Comparison of ENCODE assay signal across 1 cellular context in the genomic region with DNA sequence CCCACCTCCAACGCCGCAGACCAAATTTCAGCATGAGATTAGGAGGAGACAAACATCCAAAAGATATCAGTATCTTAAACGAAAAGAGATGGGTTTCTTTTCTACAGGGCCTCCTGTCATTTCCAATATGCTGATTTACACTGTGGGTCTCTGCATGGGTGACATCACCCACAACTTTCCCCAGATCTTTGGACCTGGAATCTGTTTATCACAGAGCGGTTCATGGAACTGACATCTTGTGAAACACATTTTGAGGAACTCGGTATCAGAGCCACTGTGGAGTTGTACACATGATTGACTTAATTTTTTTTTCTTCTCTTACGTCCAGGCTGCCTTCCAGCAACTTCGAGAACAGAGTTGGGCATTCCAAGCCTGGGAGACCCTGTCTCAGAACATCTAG.
TF ChIP-seq lines count a peak whose summit lies in the region.

No MANE protein-coding gene starts in this region.

TF ChIP-seq in SK-N-SH treated with all-trans-retinoic acid at 6 μM for 48 hours, 23 proteins besides CTCF, POLR2A, EP300 and RAD21 (continued from another document):
- no peak for TF ChIP-seq ZC3H10 (CRISPR knock-in tag; IDR thresholded peaks at IDR 0.05)
- no peak for TF ChIP-seq OSR1 (CRISPR knock-in tag; IDR thresholded peaks at IDR 0.05)
- TF ChIP-seq TCF4 (CRISPR knock-in tag; IDR thresholded peaks at IDR 0.05; ENCODE audit: borderline replicate concordance) = no peak
- no peak for TF ChIP-seq RARB (CRISPR knock-in tag; IDR thresholded peaks at IDR 0.05)
- no peak for TF ChIP-seq ESRRG (CRISPR knock-in tag; IDR thresholded peaks at IDR 0.05)
- TF ChIP-seq CREB5 (CRISPR knock-in tag; IDR thresholded peaks at IDR 0.05; ENCODE audit: low read depth) = no peak
- TF ChIP-seq CSRNP3 (CRISPR knock-in tag; IDR thresholded peaks at IDR 0.05) = no peak
- TF ChIP-seq ZFP30 (CRISPR knock-in tag; IDR thresholded peaks at IDR 0.05) = no peak
- no peak for TF ChIP-seq ISL1 (CRISPR knock-in tag; IDR thresholded peaks at IDR 0.05)
- no peak for TF ChIP-seq PATZ1 (CRISPR knock-in tag; IDR thresholded peaks at IDR 0.05; ENCODE audit: borderline replicate concordance)
- no peak for TF ChIP-seq TOX (CRISPR knock-in tag; IDR thresholded peaks at IDR 0.05; ENCODE audit: borderline replicate concordance)
- no peak for TF ChIP-seq PPARA (CRISPR knock-in tag; IDR thresholded peaks at IDR 0.05; ENCODE audit: borderline replicate concordance)
TF ChIP-seq in SK-N-SH treated with all-trans-retinoic acid at 6 μM for 48 hours: peak in this region for 0.
